1 cellular context compared by ENCODE assay signal in the genomic region with DNA sequence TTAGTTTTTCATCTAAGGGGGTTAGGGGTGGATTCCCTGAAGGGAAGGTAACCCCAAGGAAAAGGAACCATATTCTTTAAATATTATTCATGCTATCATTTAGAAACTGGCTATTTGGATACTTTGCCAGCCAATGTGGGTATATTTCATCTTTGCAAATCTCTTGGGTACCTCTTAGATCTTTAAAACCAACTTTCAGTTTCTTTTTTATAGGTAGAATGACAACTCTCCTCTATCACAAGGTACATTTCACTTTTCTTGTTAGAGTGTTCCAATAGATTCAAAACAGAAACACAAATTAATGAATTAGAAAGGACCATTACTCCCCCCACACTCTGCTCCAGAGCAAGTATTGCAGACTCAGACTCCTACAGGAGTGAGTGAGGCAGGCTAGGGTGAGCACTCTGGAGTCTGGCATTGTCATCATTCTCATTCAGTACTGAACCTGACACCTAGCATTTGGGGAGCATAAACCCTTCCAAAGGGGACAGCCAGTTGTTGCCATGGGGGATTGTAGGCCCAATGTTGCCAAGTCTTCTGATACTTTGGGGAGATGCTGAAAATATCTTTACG.
TF ChIP-seq lines count a peak whose summit lies in the region.

No MANE protein-coding gene starts in this region.

TF ChIP-seq in K562, 482 proteins besides CTCF, POLR2A, EP300 and RAD21:
- TF ChIP-seq, protein P1, sequence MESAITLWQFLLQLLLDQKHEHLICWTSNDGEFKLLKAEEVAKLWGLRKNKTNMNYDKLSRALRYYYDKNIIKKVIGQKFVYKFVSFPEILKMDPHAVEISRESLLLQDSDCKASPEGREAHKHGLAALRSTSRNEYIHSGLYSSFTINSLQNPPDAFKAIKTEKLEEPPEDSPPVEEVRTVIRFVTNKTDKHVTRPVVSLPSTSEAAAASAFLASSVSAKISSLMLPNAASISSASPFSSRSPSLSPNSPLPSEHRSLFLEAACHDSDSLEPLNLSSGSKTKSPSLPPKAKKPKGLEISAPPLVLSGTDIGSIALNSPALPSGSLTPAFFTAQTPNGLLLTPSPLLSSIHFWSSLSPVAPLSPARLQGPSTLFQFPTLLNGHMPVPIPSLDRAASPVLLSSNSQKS (CRISPR knock-in tag; IDR thresholded peaks at IDR 0.05) = no peak
TF ChIP-seq in K562: peak in this region for 0.
